ENCODE assay signal across 13 cellular contexts in genomic region chr1:70072239-70072751, GRCh38.
A peak's percentile ranks its signal among the peaks of the same experiment; 100 is the strongest.
DNase-seq lines count a peak whose midpoint lies in the region; ATAC-seq, FAIRE-seq and TF ChIP-seq lines count a peak whose summit lies in the region.
"Had no signal": no experiment of that assay in that cellular context is flagged by ENCODE, and none has a peak within 500 bp of the region (broad histone marks: within the 10 kb centered on the region; RNA-seq: fewer than 3 reads in every experiment).

No MANE protein-coding gene starts in this region.

- DNase-seq in NCI-H1092 treated with DMSO at 0.1 percent for 48 hours (lab: John Stamatoyannopoulos, UW) (peak; percentile 28), NCI-H1092 (lab: John Stamatoyannopoulos, UW) (no peak), NCI-H82 (lab: John Stamatoyannopoulos, UW) (peak; percentile 54), bronchial epithelial cell (ENCODE audit: low read depth) (peak; percentile 5), osteoblast (ENCODE audit: insufficient read length, low spot score, missing footprints) (peak; percentile 85), HuH-7 (ENCODE audit: low spot score) (no peak), hypothalamus (lab: John Stamatoyannopoulos, UW) (no peak)
- DNase-seq: brain microvascular endothelial cell, H9, psoas muscle, T1000 had no signal

- ATAC-seq in GM18498 (IDR thresholded peaks at IDR 0.05; ENCODE audit: unreplicated experiment): no peak
- ATAC-seq: psoas muscle had no signal

- no peaks in the 10 kb centered on the region for H3K27me3 ChIP-seq in bronchial epithelial cell (ENCODE audit: control insufficient read depth, insufficient read depth, low read length)
- H3K27me3 ChIP-seq in osteoblast (ENCODE audit: insufficient read depth, low read length): no peaks in the 10 kb centered on the region
- H3K27me3 ChIP-seq: brain microvascular endothelial cell had no signal

- H3K4me2 ChIP-seq in osteoblast (ENCODE audit: insufficient read depth, low read length): peak overlapping the region; percentile 32

- no peaks in the 10 kb centered on the region for H4K20me1 ChIP-seq in osteoblast (ENCODE audit: insufficient read depth, low read length)

- no peak for FAIRE-seq in bronchial epithelial cell (lab: Jason Lieb, UNC)
- FAIRE-seq: A204.1 had no signal

- H3K27ac ChIP-seq in osteoblast (ENCODE audit: low read depth, low read length): peak overlapping the region; percentile 46
- H3K27ac ChIP-seq: brain microvascular endothelial cell, psoas muscle had no signal

- H3K4me3 ChIP-seq in bronchial epithelial cell (ENCODE audit: low read depth, low read length) (no peak overlapping the region), osteoblast (ENCODE audit: insufficient read depth, low read length) (no peak overlapping the region)
- H3K4me3 ChIP-seq: psoas muscle had no signal

- H3K9me3 ChIP-seq in osteoblast (ENCODE audit: low read depth, low read length): no peaks in the 10 kb centered on the region
- H3K9me3 ChIP-seq: psoas muscle had no signal

- peaks cover 20% of the 10 kb centered on the region for H3K4me1 ChIP-seq in osteoblast (ENCODE audit: insufficient read depth, low read length)
- H3K4me1 ChIP-seq: psoas muscle had no signal

- TF ChIP-seq CTCF in bronchial epithelial cell (IDR thresholded peaks at IDR 0.05; ENCODE audit: insufficient read depth, low read length, severe bottlenecking): no peak
- no peak for TF ChIP-seq CTCF in osteoblast (IDR thresholded peaks at IDR 0.05; ENCODE audit: extremely low read depth, low read depth, low read length)

- no peak overlapping the region for H2AFZ ChIP-seq in osteoblast (ENCODE audit: low read length)

- H3K36me3 ChIP-seq in bronchial epithelial cell (ENCODE audit: control insufficient read depth, insufficient read depth, low read length) (no peaks in the 10 kb centered on the region), osteoblast (ENCODE audit: insufficient read depth, low read length) (no peaks in the 10 kb centered on the region)
- H3K36me3 ChIP-seq: brain microvascular endothelial cell had no signal

- H3K79me2 ChIP-seq in osteoblast (ENCODE audit: insufficient read depth, low read length): no peaks in the 10 kb centered on the region

Comparison
In these comparisons a context has a peak if more than half of its experiments do, and no peak if none do; other contexts are left out.
1. DNase-seq: peak in NCI-H1092 treated with DMSO at 0.1 percent for 48 hours (single experiment), NCI-H82 (single experiment), bronchial epithelial cell (single experiment) and osteoblast (single experiment); none in NCI-H1092 (single experiment), HuH-7 (single experiment) and hypothalamus (0 of 51).